Comparison of ENCODE assay signal across 18 cellular contexts in the genomic region with DNA sequence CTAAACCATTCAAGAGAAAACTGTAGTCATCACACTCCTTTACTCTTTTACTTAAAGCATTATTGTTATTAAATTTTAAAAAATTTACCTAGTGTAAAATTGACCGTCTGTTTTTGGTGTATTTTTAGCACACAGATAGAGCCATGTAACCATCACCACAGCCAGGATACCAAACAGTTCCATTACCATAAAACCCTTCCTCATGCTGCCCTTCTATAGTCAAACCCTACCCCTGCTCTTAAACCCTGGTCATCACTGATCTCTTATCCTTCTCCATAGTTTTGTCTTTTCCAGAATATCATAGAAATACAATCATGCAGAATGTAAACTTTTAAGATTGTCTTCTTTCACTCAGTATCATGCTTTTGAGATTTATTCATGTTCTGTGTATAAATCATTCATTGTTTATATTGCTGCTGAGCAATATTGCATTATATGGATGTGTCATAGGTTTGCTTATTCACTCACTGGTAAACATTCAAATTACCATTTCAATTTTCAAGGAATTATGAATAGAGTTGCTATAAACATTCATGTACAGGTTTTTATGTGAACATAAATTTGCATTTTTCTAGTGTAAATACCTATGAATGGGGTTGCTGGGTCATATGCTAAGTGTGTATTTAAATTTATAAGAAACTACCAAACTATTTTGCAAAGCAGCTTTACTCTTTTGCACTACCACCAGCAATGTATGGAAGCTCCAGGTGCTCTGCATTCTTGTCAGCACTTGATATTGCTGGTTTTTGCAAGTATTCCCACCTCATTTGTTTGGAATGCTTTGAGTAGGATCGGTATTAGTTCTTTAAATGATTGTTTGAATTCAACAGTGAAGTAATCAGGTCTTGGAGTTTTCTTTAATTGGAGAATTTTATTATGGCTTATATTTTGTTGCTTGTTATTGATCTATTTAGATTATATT.
"Had no signal": no experiment of that assay in that cellular context is flagged by ENCODE, and none has a peak within 500 bp of the region (broad histone marks: within the 10 kb centered on the region; RNA-seq: fewer than 3 reads in every experiment).

No MANE protein-coding gene starts in this region.

- H3K4me1 ChIP-seq: testis, upper lobe of right lung had no signal

- H3K27me3 ChIP-seq: cardiac muscle cell, dorsolateral prefrontal cortex, gastroesophageal sphincter, heart left ventricle, testis, upper lobe of right lung had no signal

- ATAC-seq: activated CD8-positive, alpha-beta memory T cell treated with anti-CD3 and anti-CD28 coated beads, Interleukin-2, amount 10 ng/mL, durations not matched to agents 7 days and 5 days; gastroesophageal sphincter; heart left ventricle; sciatic nerve; stimulated activated effector memory CD8-positive, alpha-beta T cell treated with anti-CD3 and anti-CD28 coated beads, Interleukin-12 subunit alpha, Interleukin-12 subunit beta, amount 100 ng/mL, for 72 hours; upper lobe of right lung had no signal

- DNase-seq: activated CD4-positive, alpha-beta memory T cell treated with anti-CD3 and anti-CD28 coated beads, Interleukin-2, amount 10 ng/mL, durations not matched to agents 7 days and 5 days; activated CD4-positive, alpha-beta T cell treated with anti-CD3 and anti-CD28 coated beads for 48 hours; activated CD4-positive, CD25-positive, alpha-beta regulatory T cell; activated CD8-positive, alpha-beta memory T cell treated with anti-CD3 and anti-CD28 coated beads, Interleukin-2, amount 10 ng/mL, durations not matched to agents 7 days and 5 days; activated naive CD4-positive, alpha-beta T cell treated with anti-CD3 and anti-CD28 coated beads for 36 hours; activated T-cell treated with anti-CD3 and anti-CD28 coated beads, Interleukin-2, amount 50 U/mL, for 24 hours; dorsolateral prefrontal cortex; heart left ventricle; stimulated activated CD4-positive, alpha-beta T cell treated with anti-CD3 and anti-CD28 coated beads, Interleukin-4, amount 100 ng/mL, for 24 hours; T-helper 1 cell; T-helper 9 cell; testis; upper lobe of right lung had no signal

- H3K4me3 ChIP-seq: cardiac muscle cell, dorsolateral prefrontal cortex, gastroesophageal sphincter, heart left ventricle, smooth muscle cell, testis, upper lobe of right lung had no signal

- H3K27ac ChIP-seq: cardiac muscle cell, dorsolateral prefrontal cortex, gastroesophageal sphincter, heart left ventricle, testis, upper lobe of right lung had no signal

- H3K36me3 ChIP-seq: cardiac muscle cell, gastroesophageal sphincter, heart left ventricle, upper lobe of right lung had no signal

- H3K4me2 ChIP-seq: smooth muscle cell had no signal

- H3K9me3 ChIP-seq: gastroesophageal sphincter, heart left ventricle, testis, upper lobe of right lung had no signal
